ENCODE assay signal across 8 cellular contexts in genomic region chr6:148509789-148510581, GRCh38.
DNase-seq lines count a peak whose midpoint lies in the region; ATAC-seq and TF ChIP-seq lines count a peak whose summit lies in the region.

No MANE protein-coding gene starts in this region.

- 15 to 20% methylated on average over 6 of the region's 6 CpGs for WGBS in lung, 2 donors

- no peaks in the 10 kb centered on the region for H3K9me3 ChIP-seq in lung (ENCODE audit: control insufficient read depth in 2 of 2, insufficient read depth in 1 of 2, low read length in 1 of 2)

- TF ChIP-seq CTCF in GM13976 (IDR thresholded peaks at IDR 0.05; ENCODE audit: borderline replicate concordance, control extremely low read depth, extremely low read depth, insufficient read depth, missing control alignments) (no peak), chondrocyte (IDR thresholded peaks at IDR 0.05) (no peak), lung (IDR thresholded peaks at IDR 0.05; ENCODE audit: control extremely low read depth, extremely low read depth) (no peak), type B pancreatic cell (conservative IDR thresholded peaks at IDR 0.05) (no peak)

- no peaks in the 10 kb centered on the region for H3K27me3 ChIP-seq in lung (ENCODE audit: control insufficient read depth, insufficient read depth)

- peak overlapping the region; percentile 78 for H3K4me3 Mint-ChIP-seq in chondrocyte (ENCODE audit: unreplicated experiment)
- peak overlapping the region; percentile 85 for H3K4me3 Mint-ChIP-seq in type B pancreatic cell

- peaks cover 69% of the 10 kb centered on the region for H3K4me1 Mint-ChIP-seq in chondrocyte (ENCODE audit: low read depth)
- H3K4me1 Mint-ChIP-seq in type B pancreatic cell (ENCODE audit: unreplicated experiment) = peaks cover 40% of the 10 kb centered on the region

- H3K27ac ChIP-seq in lung (ENCODE audit: low read depth in 1 of 2, low read length in 1 of 2) = peak overlapping the region; percentile 62 to 63

- ATAC-seq in HG02840 (IDR thresholded peaks at IDR 0.05; ENCODE audit: low FRiP score, unreplicated experiment) (peak; percentile 74), lung (ENCODE audit: insufficient read depth, low FRiP score) (peak; percentile 75), GM18519 (IDR thresholded peaks at IDR 0.05; ENCODE audit: low FRiP score, unreplicated experiment) (no peak)

- H3K36me3 Mint-ChIP-seq in chondrocyte (ENCODE audit: low read depth) (peaks cover 3% of the 10 kb centered on the region), type B pancreatic cell (peaks cover 17% of the 10 kb centered on the region)

- H3K4me1 ChIP-seq in lung (ENCODE audit: control insufficient read depth in 2 of 2, insufficient read depth in 2 of 2, low read length in 2 of 2) = peaks cover 9 to 11% of the 10 kb centered on the region in 2 donors

- no peaks in the 10 kb centered on the region for H3K36me3 ChIP-seq in lung (ENCODE audit: control insufficient read depth in 2 of 2, insufficient read depth in 2 of 2, low read length in 2 of 2)

- in situ Hi-C loops in GM13976 (cut with MboI; ENCODE audit: low sequenced_read_pairs, unreplicated experiment) = no loop called here

- H3K9me3 Mint-ChIP-seq in chondrocyte (ENCODE audit: low read depth) = no peaks in the 10 kb centered on the region
- H3K9me3 Mint-ChIP-seq in type B pancreatic cell = no peaks in the 10 kb centered on the region

- H3K27me3 Mint-ChIP-seq in chondrocyte (ENCODE audit: low read depth) (no peaks in the 10 kb centered on the region), type B pancreatic cell (no peaks in the 10 kb centered on the region)

- DNase-seq in GM13976 (ENCODE audit: low spot score) (peak; percentile 61), NCI-H524 treated with DMSO at 0.1 percent for 48 hours (lab: John Stamatoyannopoulos, UW) (peak; percentile 95), chondrocyte (ENCODE audit: low spot score) (no peak), lung (ENCODE audit: low spot score) (no peak), type B pancreatic cell (ENCODE audit: extremely low spot score, unreplicated experiment) (no peak), NCI-H526 (lab: John Stamatoyannopoulos, UW) (no peak)

- peak overlapping the region; percentile 40 for H3K4me3 ChIP-seq in lung

- H3K27ac Mint-ChIP-seq in chondrocyte (ENCODE audit: unreplicated experiment) = peak overlapping the region; percentile 97
- peak overlapping the region; percentile 56 for H3K27ac Mint-ChIP-seq in type B pancreatic cell

Comparison
In these comparisons a context has a peak if more than half of its experiments do, and no peak if none do; other contexts are left out.
1. DNase-seq: peak in GM13976 (single experiment) and NCI-H524 treated with DMSO at 0.1 percent for 48 hours (single experiment); none in chondrocyte (single experiment), lung (single experiment), type B pancreatic cell (single experiment) and NCI-H526 (0 of 2).